ENCODE assay signal across 32 cellular contexts in the genomic region with DNA sequence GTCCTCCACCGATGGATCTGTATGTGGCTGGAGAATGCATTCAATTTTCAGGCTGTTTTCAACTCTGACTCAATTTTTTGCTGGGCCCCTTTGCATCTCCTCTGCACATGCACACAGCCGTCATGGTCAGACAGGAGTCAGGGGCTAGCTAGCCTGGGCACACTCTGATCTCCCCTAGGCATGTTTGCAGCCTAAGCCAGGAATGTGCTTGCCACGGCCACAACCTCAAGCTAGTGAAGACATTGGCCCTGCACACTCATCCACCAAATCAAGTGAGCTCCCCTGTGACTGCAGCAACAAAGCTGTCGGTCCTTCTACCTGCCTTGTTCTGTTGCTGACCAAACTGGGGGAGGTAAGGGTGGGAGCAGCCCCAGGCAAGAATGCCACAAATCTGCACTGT.
"Had no signal": no experiment of that assay in that cellular context is flagged by ENCODE, and none has a peak within 500 bp of the region (broad histone marks: within the 10 kb centered on the region; RNA-seq: fewer than 3 reads in every experiment).

No MANE protein-coding gene starts in this region.

- DNase-seq: activated B cell treated with CpG ODN at 0.5 μM for 24 hours; activated CD4-positive, alpha-beta memory T cell treated with anti-CD3 and anti-CD28 coated beads for 36 hours; activated CD4-positive, alpha-beta T cell treated with anti-CD3 and anti-CD28 coated beads for 4 hours; activated CD4-positive, alpha-beta T cell treated with anti-CD3 and anti-CD28 coated beads, Interleukin-2, amount 10 ng/mL, durations not matched to agents 24 days and 14 days; activated CD4-positive, alpha-beta T cell treated with anti-CD3 and anti-CD28 coated beads, Interleukin-2, amount 50 U/mL, for 1 hour; activated CD4-positive, alpha-beta T cell treated with anti-CD3 and anti-CD28 coated beads, Interleukin-2, amount 50 U/mL, for 4 hours; activated CD4-positive, CD25-positive, alpha-beta regulatory T cell treated with anti-CD3 and anti-CD28 coated beads, Interleukin-2, amount 50 U/mL, for 72 hours; activated CD8-positive, alpha-beta memory T cell treated with anti-CD3 and anti-CD28 coated beads, Interleukin-2, amount 50 U/mL, for 4 hours; activated CD8-positive, alpha-beta T cell treated with anti-CD3 and anti-CD28 coated beads for 36 hours; activated effector memory CD4-positive, alpha-beta T cell treated with anti-CD3 and anti-CD28 coated beads, Interleukin-2, amount 50 U/mL, for 16 hours; activated gamma-delta T cell treated with Interleukin-2 at 50 U/mL for 16 hours; activated naive CD4-positive, alpha-beta T cell; activated naive CD4-positive, alpha-beta T cell treated with anti-CD3 and anti-CD28 coated beads for 36 hours; activated naive CD4-positive, alpha-beta T cell treated with anti-CD3 and anti-CD28 coated beads, Interleukin-2, amount 50 U/mL, for 16 hours; activated naive CD8-positive, alpha-beta T cell treated with anti-CD3 and anti-CD28 coated beads for 36 hours; activated T-cell treated with anti-CD3 and anti-CD28 coated beads for 4 hours; activated T-cell treated with anti-CD3 and anti-CD28 coated beads, Interleukin-2, amount 50 U/mL, for 1 hour; activated T-cell treated with anti-CD3 and anti-CD28 coated beads, Interleukin-2, amount 50 U/mL, for 4 hours; activated T-cell treated with anti-CD3 and anti-CD28 coated beads, Interleukin-2, amount 50 U/mL, for 72 hours; adrenal gland; amniotic stem cell; aorta; body of pancreas; brain microvascular endothelial cell; central memory CD4-positive, alpha-beta T cell; T-helper 1 cell; T-helper 2 cell; T-helper 9 cell had no signal

- H3K27me3 ChIP-seq: adrenal gland, body of pancreas, brain microvascular endothelial cell, breast epithelium had no signal

- ATAC-seq: activated CD8-positive, alpha-beta T cell treated with anti-CD3 and anti-CD28 coated beads for 36 hours; activated naive CD4-positive, alpha-beta T cell treated with anti-CD3 and anti-CD28 coated beads, Interleukin-2, amount 50 U/mL, for 72 hours; activated T-cell treated with anti-CD3 and anti-CD28 coated beads, Interleukin-2, amount 50 U/mL, for 4 hours; activated T-cell treated with anti-CD3 and anti-CD28 coated beads, Interleukin-2, amount 50 U/mL, for 72 hours; activated T-helper 17 cell treated with anti-CD3 and anti-CD28 coated beads, Interleukin-2, amount 50 U/mL, for 72 hours; body of pancreas had no signal

- H3K9me3 ChIP-seq: adrenal gland, body of pancreas, breast epithelium had no signal

- H3K4me1 ChIP-seq: body of pancreas had no signal

- H3K4me3 ChIP-seq: adrenal gland, body of pancreas, breast epithelium had no signal

- H3K27ac ChIP-seq: adrenal gland, body of pancreas, brain microvascular endothelial cell, breast epithelium, VCaP had no signal

- H3K36me3 ChIP-seq: adrenal gland, brain microvascular endothelial cell, breast epithelium had no signal
